ENCODE assay signal across 8 cellular contexts in genomic region chr5:175478008-175478383, GRCh38. TPM values are rescaled to one million over a fixed set of nuclear protein-coding genes. Genes with fewer than 3 reads are reported as not detected.
DNase-seq lines count a peak whose midpoint lies in the region; ATAC-seq and TF ChIP-seq lines count a peak whose summit lies in the region.

No MANE protein-coding gene starts in this region.

- H3K36me3 ChIP-seq in CD4-positive, CD25-positive, alpha-beta regulatory T cell (ENCODE audit: control insufficient read depth, insufficient read depth, low read length): peaks cover 3% of the 10 kb centered on the region
- H3K36me3 ChIP-seq in MG63 (peaks cover 25% of the 10 kb centered on the region), neutrophil (no peaks in the 10 kb centered on the region)

- no peak for DNase-seq in CD4-positive, CD25-positive, alpha-beta regulatory T cell
- DNase-seq in MG63: no peak
- no peak for DNase-seq in effector memory CD8-positive, alpha-beta T cell
- no peak for DNase-seq in iPS-NIHi11 (ENCODE audit: low spot score)
- no peak for DNase-seq in activated gamma-delta T cell (lab: John Stamatoyannopoulos, UW)
- no peak for DNase-seq in NK-92 treated with Interleukin-12 subunit alpha and Interleukin-12 subunit beta, amount 100 ng/mL, for 24 hours (lab: John Stamatoyannopoulos, UW)
- DNase-seq in NCI-H510A treated with DMSO at 0.1 percent for 48 hours (lab: John Stamatoyannopoulos, UW): no peak

- peaks cover 39% of the 10 kb centered on the region for H3K4me1 ChIP-seq in CD4-positive, CD25-positive, alpha-beta regulatory T cell (ENCODE audit: control insufficient read depth, insufficient read depth, low read length, poor library complexity, severe bottlenecking)
- H3K4me1 ChIP-seq in neutrophil (ENCODE audit: control insufficient read depth in 1 of 2, insufficient read depth in 1 of 2, low read depth in 1 of 2, low read length in 1 of 2): peaks cover 29 to 38% of the 10 kb centered on the region in 2 experiments

- no peaks in the 10 kb centered on the region for H3K27me3 ChIP-seq in CD4-positive, CD25-positive, alpha-beta regulatory T cell (ENCODE audit: control insufficient read depth, insufficient read depth, low read length)
- H3K27me3 ChIP-seq in MG63 (peaks cover 13% of the 10 kb centered on the region), neutrophil (peaks cover 56% of the 10 kb centered on the region)

- ATAC-seq in CD4-positive, CD25-positive, alpha-beta regulatory T cell (ENCODE audit: low read depth in 2 of 2): no peak
- no peak for ATAC-seq in effector memory CD8-positive, alpha-beta T cell (replicated peaks)

- no peak overlapping the region for H3K27ac ChIP-seq in CD4-positive, CD25-positive, alpha-beta regulatory T cell (ENCODE audit: insufficient read depth, low read length, poor library complexity, severe bottlenecking)
- peak overlapping the region; percentile 45 for H3K27ac ChIP-seq in neutrophil

- peaks cover 0 to 2% (median 0%) of the 10 kb centered on the region in 7 donors for H3K9me3 Mint-ChIP-seq in CD4-positive, CD25-positive, alpha-beta regulatory T cell
- H3K9me3 Mint-ChIP-seq in effector memory CD8-positive, alpha-beta T cell: no peaks in the 10 kb centered on the region

- peaks cover 19 to 46% (median 38%) of the 10 kb centered on the region in 4 donors for H3K4me1 Mint-ChIP-seq in CD4-positive, CD25-positive, alpha-beta regulatory T cell
- peaks cover 31 to 42% of the 10 kb centered on the region in 2 donors for H3K4me1 Mint-ChIP-seq in effector memory CD8-positive, alpha-beta T cell (ENCODE audit: low read depth in 2 of 2)

- peak overlapping the region; percentile 65 for H3K4me3 ChIP-seq in CD4-positive, CD25-positive, alpha-beta regulatory T cell (ENCODE audit: low read depth, low read length)
- H3K4me3 ChIP-seq in MG63 (peak overlapping the region; percentile 96), neutrophil (ENCODE audit: low read depth in 1 of 2, low read length in 1 of 2) (peak overlapping the region; percentile 75 to 81)

- H3K36me3 Mint-ChIP-seq in CD4-positive, CD25-positive, alpha-beta regulatory T cell: peaks cover 9% of the 10 kb centered on the region
- H3K36me3 Mint-ChIP-seq in effector memory CD8-positive, alpha-beta T cell (ENCODE audit: insufficient read depth): peaks cover 15% of the 10 kb centered on the region

- TF ChIP-seq CTCF in neutrophil (IDR thresholded peaks at IDR 0.05): no peak

- H3K9me3 ChIP-seq in CD4-positive, CD25-positive, alpha-beta regulatory T cell (ENCODE audit: control insufficient read depth in 2 of 2, low read length in 2 of 2): no peaks in the 10 kb centered on the region
- H3K9me3 ChIP-seq in MG63 (no peaks in the 10 kb centered on the region), neutrophil (no peaks in the 10 kb centered on the region)

- peak overlapping the region; percentile 86 to 96 (median 88) for H3K4me3 Mint-ChIP-seq in CD4-positive, CD25-positive, alpha-beta regulatory T cell
- H3K4me3 Mint-ChIP-seq in effector memory CD8-positive, alpha-beta T cell: peak overlapping the region; percentile 97

- H3K27me3 Mint-ChIP-seq in CD4-positive, CD25-positive, alpha-beta regulatory T cell: peaks cover 8% of the 10 kb centered on the region
- H3K27me3 Mint-ChIP-seq in effector memory CD8-positive, alpha-beta T cell: peaks cover 7 to 12% of the 10 kb centered on the region in 2 donors

- peak overlapping the region; percentile 77 to 89 (median 82) for H3K27ac Mint-ChIP-seq in CD4-positive, CD25-positive, alpha-beta regulatory T cell
- H3K27ac Mint-ChIP-seq in effector memory CD8-positive, alpha-beta T cell: peak overlapping the region; percentile 7 to 80

RNA-seq across cellular contexts. Expression of gene SFXN1, which starts 0.4 kb away (rescaled TPM):
- 82.3 TPM for total RNA-seq in CD4-positive, CD25-positive, alpha-beta regulatory T cell
- polyA plus RNA-seq in CD4-positive, CD25-positive, alpha-beta regulatory T cell: 10 to 100 TPM; 63.5 to 83.8 (median 76.0) TPM
- 147 and 190 TPM in 2 replicates for total RNA-seq in MG63 (2014; rRNA removed; shearing (Covaris generic); ENCODE audit: low replicate concordance)

RNA-seq across cellular contexts. Expression of gene DRD1, which starts 34.0 kb away (rescaled TPM):
- total RNA-seq in CD4-positive, CD25-positive, alpha-beta regulatory T cell: not detected
- polyA plus RNA-seq in CD4-positive, CD25-positive, alpha-beta regulatory T cell: not detected
- total RNA-seq in MG63 (2014; rRNA removed; shearing (Covaris generic); ENCODE audit: low replicate concordance): not detected in 2 replicates
